ENCODE assay signal across 8 cellular contexts in genomic region chr1:87045757-87046422, GRCh38.
A peak's percentile ranks its signal among the peaks of the same experiment; 100 is the strongest.
DNase-seq lines count a peak whose midpoint lies in the region; ATAC-seq, FAIRE-seq and TF ChIP-seq lines count a peak whose summit lies in the region.

No MANE protein-coding gene starts in this region.

- H4K20me1 ChIP-seq in HepG2 (ENCODE audit: insufficient read depth, low read length), result no peaks in the 10 kb centered on the region

- in situ Hi-C loops in HepG2 (cut with HindIII; ENCODE audit: extremely low pct_ligation_motif_present, low pct_unique_long_range_greater_than_20kb), result no loop called here

- H3K9me3 ChIP-seq in HepG2 (ENCODE audit: low read length), result peaks cover 12% of the 10 kb centered on the region

- peak; percentile 33 for DNase-seq in activated CD8-positive, alpha-beta memory T cell treated with anti-CD3 and anti-CD28 coated beads, Interleukin-2, amount 50 U/mL, for 4 hours
- peak; percentile 12 to 17 for DNase-seq in stimulated activated CD4-positive, alpha-beta T cell treated with anti-CD3 and anti-CD28 coated beads, Interleukin-1b, Interleukin-23, amount 100 ng/mL, for 4 hours (ENCODE audit: low read depth in 2 of 2)
- DNase-seq in NCI-H524 treated with DMSO at 0.1 percent for 48 hours (lab: John Stamatoyannopoulos, UW) (no peak), dedifferentiated amniotic fluid mesenchymal stem cell (ENCODE audit: extremely low spot score) (no peak), HepG2 (ENCODE audit: low spot score) (no peak), NCI-H510A treated with DMSO at 0.1 percent for 48 hours (lab: John Stamatoyannopoulos, UW) (no peak)

- BruUV-seq in HepG2 (replicated peaks; lab: Mats Ljungman, UMichigan), result no TSS peak

- CTCF ChIA-PET in HepG2 (lab: Yijun Ruan, JAX; ENCODE audit: low intra/inter-chr PET ratio, low total read pairs), result no interaction called here

- no peak overlapping the region for H2AFZ ChIP-seq in HepG2 (ENCODE audit: low read length)

- no peak for TF ChIP-seq CTCF in HepG2 (CRISPR knock-in tag; IDR thresholded peaks at IDR 0.05)

- H3K27me3 ChIP-seq in HepG2 (ENCODE audit: control insufficient read depth in 1 of 2, insufficient read depth in 2 of 2, low read length in 2 of 2), result no peaks in the 10 kb centered on the region

- H3K79me2 ChIP-seq in HepG2 (ENCODE audit: insufficient read depth, low read length), result peaks cover 31% of the 10 kb centered on the region

- POLR2A ChIA-PET in HepG2 (lab: Yijun Ruan, JAX), result no interaction called here

- no peak overlapping the region for H3K27ac ChIP-seq in HepG2 (ENCODE audit: extremely low read length, insufficient read depth, low read length)

- intact Hi-C loops in HepG2 (cut with micrococcal nuclease; ENCODE audit: unreplicated experiment), result no loop called here

- TF ChIP-seq RAD21 in HepG2 (CRISPR knock-in tag; IDR thresholded peaks at IDR 0.05), result no peak

- no peak overlapping the region for H3K9ac ChIP-seq in HepG2 (ENCODE audit: insufficient read depth, low read depth, low read length)

- no peaks in the 10 kb centered on the region for H3K4me1 ChIP-seq in HepG2 (ENCODE audit: insufficient read depth, low read length)

- no peak for TF ChIP-seq EP300 in HepG2 (IDR thresholded peaks at IDR 0.05; ENCODE audit: low read depth in 2 of 2, low read length in 2 of 2)
- TF ChIP-seq EP300 in HepG2 (CRISPR knock-in tag; IDR thresholded peaks at IDR 0.05; ENCODE audit: borderline replicate concordance), result no peak

- H3K36me3 ChIP-seq in HepG2 (replicated peaks in 1 of 2; ENCODE audit: control insufficient read depth in 1 of 2, insufficient read depth in 2 of 2, low read length in 2 of 2), result no peaks in the 10 kb centered on the region

- H3K4me3 ChIP-seq in HepG2 (replicated peaks in 1 of 3; ENCODE audit: insufficient read depth in 1 of 3, low read depth in 2 of 3, low read length in 3 of 3), result no peak overlapping the region

- ATAC-seq in GM18517 (IDR thresholded peaks at IDR 0.05; ENCODE audit: unreplicated experiment) (peak; percentile 34), HG03432 (IDR thresholded peaks at IDR 0.05; ENCODE audit: unreplicated experiment) (peak; percentile 56), HepG2 (no peak)

- H3K4me2 ChIP-seq in HepG2 (ENCODE audit: low read depth, low read length), result no peak overlapping the region

- 87% methylated on average over 5 of the region's 5 CpGs for WGBS in HepG2 (ENCODE audit: low lambda C conversion rate)

- FAIRE-seq in HepG2 (lab: Jason Lieb, UNC), result no peak

- TF ChIP-seq POLR2A in HepG2 (IDR thresholded peaks at IDR 0.05; ENCODE audit: insufficient read depth in 1 of 2, low read depth in 2 of 2, low read length in 2 of 2), result no peak

TF ChIP-seq in HepG2, 621 proteins besides CTCF, POLR2A, EP300 and RAD21:
- TF ChIP-seq, protein P1, sequence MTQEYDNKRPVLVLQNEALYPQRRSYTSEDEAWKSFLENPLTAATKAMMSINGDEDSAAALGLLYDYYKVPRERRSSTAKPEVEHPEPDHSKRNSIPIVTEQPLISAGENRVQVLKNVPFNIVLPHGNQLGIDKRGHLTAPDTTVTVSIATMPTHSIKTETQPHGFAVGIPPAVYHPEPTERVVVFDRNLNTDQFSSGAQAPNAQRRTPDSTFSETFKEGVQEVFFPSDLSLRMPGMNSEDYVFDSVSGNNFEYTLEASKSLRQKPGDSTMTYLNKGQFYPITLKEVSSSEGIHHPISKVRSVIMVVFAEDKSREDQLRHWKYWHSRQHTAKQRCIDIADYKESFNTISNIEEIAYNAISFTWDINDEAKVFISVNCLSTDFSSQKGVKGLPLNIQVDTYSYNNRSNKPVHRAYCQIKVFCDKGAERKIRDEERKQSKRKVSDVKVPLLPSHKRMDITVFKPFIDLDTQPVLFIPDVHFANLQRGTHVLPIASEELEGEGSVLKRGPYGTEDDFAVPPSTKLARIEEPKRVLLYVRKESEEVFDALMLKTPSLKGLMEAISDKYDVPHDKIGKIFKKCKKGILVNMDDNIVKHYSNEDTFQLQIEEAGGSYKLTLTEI (CRISPR knock-in tag; conservative IDR thresholded peaks at IDR 0.05), result no peak
- TF ChIP-seq ZNF672 (CRISPR knock-in tag; IDR thresholded peaks at IDR 0.05) (no peak), ZNF749 (CRISPR knock-in tag; IDR thresholded peaks at IDR 0.05; ENCODE audit: borderline replicate concordance) (no peak), AKAP8 (CRISPR knock-in tag; IDR thresholded peaks at IDR 0.05) (no peak), ZNF788 (CRISPR knock-in tag; IDR thresholded peaks at IDR 0.05; ENCODE audit: borderline replicate concordance) (no peak), SYNCRIP (IDR thresholded peaks at IDR 0.05; ENCODE audit: insufficient read depth, low read depth, low read length) (no peak), ATF5 (CRISPR knock-in tag; IDR thresholded peaks at IDR 0.05; ENCODE audit: low read depth) (no peak), SIN3B (IDR thresholded peaks at IDR 0.05; ENCODE audit: low read length) (no peak), PAX8 (CRISPR knock-in tag; IDR thresholded peaks at IDR 0.05; ENCODE audit: borderline replicate concordance) (no peak)
- TF ChIP-seq, protein P2, sequence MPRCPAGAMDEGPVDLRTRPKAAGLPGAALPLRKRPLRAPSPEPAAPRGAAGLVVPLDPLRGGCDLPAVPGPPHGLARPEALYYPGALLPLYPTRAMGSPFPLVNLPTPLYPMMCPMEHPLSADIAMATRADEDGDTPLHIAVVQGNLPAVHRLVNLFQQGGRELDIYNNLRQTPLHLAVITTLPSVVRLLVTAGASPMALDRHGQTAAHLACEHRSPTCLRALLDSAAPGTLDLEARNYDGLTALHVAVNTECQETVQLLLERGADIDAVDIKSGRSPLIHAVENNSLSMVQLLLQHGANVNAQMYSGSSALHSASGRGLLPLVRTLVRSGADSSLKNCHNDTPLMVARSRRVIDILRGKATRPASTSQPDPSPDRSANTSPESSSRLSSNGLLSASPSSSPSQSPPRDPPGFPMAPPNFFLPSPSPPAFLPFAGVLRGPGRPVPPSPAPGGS (CRISPR knock-in tag; IDR thresholded peaks at IDR 0.05), result no peak

Comparison
In these comparisons a context has a peak if more than half of its experiments do, and no peak if none do; other contexts are left out.
1. DNase-seq: peak in activated CD8-positive, alpha-beta memory T cell treated with anti-CD3 and anti-CD28 coated beads, Interleukin-2, amount 50 U/mL, for 4 hours (single experiment) and stimulated activated CD4-positive, alpha-beta T cell treated with anti-CD3 and anti-CD28 coated beads, Interleukin-1b, Interleukin-23, amount 100 ng/mL, for 4 hours (2 of 2); none in NCI-H524 treated with DMSO at 0.1 percent for 48 hours (single experiment), dedifferentiated amniotic fluid mesenchymal stem cell (single experiment), HepG2 (single experiment) and NCI-H510A treated with DMSO at 0.1 percent for 48 hours (single experiment).